Comparison of ENCODE assay signal across 15 cellular contexts in genomic region chr1:9821710-9822109, GRCh38. TPM values are rescaled to one million over a fixed set of nuclear protein-coding genes. Genes with fewer than 3 reads are reported as not detected.
DNase-seq lines count a peak whose midpoint lies in the region; ATAC-seq and TF ChIP-seq lines count a peak whose summit lies in the region.
"Had no signal": no experiment of that assay in that cellular context is flagged by ENCODE, and none has a peak within 500 bp of the region (broad histone marks: within the 10 kb centered on the region; RNA-seq: fewer than 3 reads in every experiment).

No MANE protein-coding gene starts in this region.

- H3K4me2 ChIP-seq in skeletal muscle satellite cell (ENCODE audit: low read length): peak overlapping the region; percentile 86

- H3K4me3 ChIP-seq in RWPE2 (ENCODE audit: severe bottlenecking) (peak overlapping the region; percentile 95), epithelial cell of proximal tubule (ENCODE audit: low read depth, low read length) (peak overlapping the region; percentile 82), skeletal muscle satellite cell (ENCODE audit: low read length) (no peak overlapping the region)

- peaks cover 5% of the 10 kb centered on the region for H3K36me3 Mint-ChIP-seq in activated T-cell treated with anti-CD3 and anti-CD28 coated beads, Interleukin-2, amount 50 U/mL, for 24 hours (ENCODE audit: low read depth)

- H3K9me3 ChIP-seq in RWPE2 (ENCODE audit: severe bottlenecking): no peaks in the 10 kb centered on the region
- H3K9me3 ChIP-seq in skeletal muscle satellite cell (replicated peaks; ENCODE audit: low read length): no peaks in the 10 kb centered on the region
- H3K9me3 ChIP-seq: neutrophil had no signal

- H3K27me3 Mint-ChIP-seq in activated T-cell treated with anti-CD3 and anti-CD28 coated beads, Interleukin-2, amount 50 U/mL, for 24 hours: peaks cover 15% of the 10 kb centered on the region

- no peaks in the 10 kb centered on the region for H3K9me3 Mint-ChIP-seq in activated T-cell treated with anti-CD3 and anti-CD28 coated beads, Interleukin-2, amount 50 U/mL, for 24 hours

- TF ChIP-seq CTCF in RWPE2 (IDR thresholded peaks at IDR 0.05; ENCODE audit: poor library complexity, severe bottlenecking) (no peak), epithelial cell of proximal tubule (conservative IDR thresholded peaks at IDR 0.05; ENCODE audit: low read depth, low read length) (no peak)

- no peak for DNase-seq in activated T-cell treated with anti-CD3 and anti-CD28 coated beads, Interleukin-2, amount 50 U/mL, for 24 hours
- no peak for DNase-seq in activated T-cell treated with anti-CD3 and anti-CD28 coated beads for 4 hours
- DNase-seq in RWPE2 (ENCODE audit: low spot score): no peak
- DNase-seq in epithelial cell of proximal tubule (ENCODE audit: low read depth): no peak
- DNase-seq in SW480 (ENCODE audit: low spot score): no peak
- DNase-seq in activated CD4-positive, CD25-positive, alpha-beta regulatory T cell (lab: John Stamatoyannopoulos, UW): no peak
- no peak for DNase-seq in mucosa of gallbladder (ENCODE audit: low spot score)
- DNase-seq: activated CD4-positive, alpha-beta T cell treated with anti-CD3 and anti-CD28 coated beads for 4 hours; AML-193; cerebellar nuclear complex; hippocampal formation; NCI-H1417 treated with DMSO at 0.1 percent for 48 hours; OCI-M1 had no signal

- H3K27me3 ChIP-seq in RWPE2 (ENCODE audit: insufficient read depth, poor library complexity, severe bottlenecking) (no peaks in the 10 kb centered on the region), skeletal muscle satellite cell (ENCODE audit: control insufficient read depth, insufficient read depth, low read length) (no peaks in the 10 kb centered on the region)

- peak overlapping the region; percentile 92 for H3K27ac ChIP-seq in RWPE2 (ENCODE audit: poor library complexity, severe bottlenecking)
- H3K27ac ChIP-seq: neutrophil had no signal

- peaks cover 47% of the 10 kb centered on the region for H3K4me1 Mint-ChIP-seq in activated T-cell treated with anti-CD3 and anti-CD28 coated beads, Interleukin-2, amount 50 U/mL, for 24 hours (ENCODE audit: low read depth)

- peak overlapping the region; percentile 93 for H3K4me3 Mint-ChIP-seq in activated T-cell treated with anti-CD3 and anti-CD28 coated beads, Interleukin-2, amount 50 U/mL, for 24 hours

- H3K4me1 ChIP-seq in RWPE2 (ENCODE audit: insufficient read depth, poor library complexity, severe bottlenecking) (peaks cover 37% of the 10 kb centered on the region), skeletal muscle satellite cell (ENCODE audit: control insufficient read depth, insufficient read depth, low read length) (peaks cover 25% of the 10 kb centered on the region)

- H3K27ac Mint-ChIP-seq in activated T-cell treated with anti-CD3 and anti-CD28 coated beads, Interleukin-2, amount 50 U/mL, for 24 hours: no peak overlapping the region

- H3K36me3 ChIP-seq in RWPE2 (ENCODE audit: low read depth) (peaks cover 15% of the 10 kb centered on the region), skeletal muscle satellite cell (ENCODE audit: insufficient read depth, low read length) (no peaks in the 10 kb centered on the region)
- H3K36me3 ChIP-seq: neutrophil had no signal

- no peak for ATAC-seq in RWPE2 (ENCODE audit: low read depth)

- H3K9ac ChIP-seq in skeletal muscle satellite cell (ENCODE audit: low read depth, low read length): peak overlapping the region; percentile 65

RNA-seq across cellular contexts. Expression of gene CLSTN1, which starts 2.1 kb away (rescaled TPM):
- total RNA-seq in epithelial cell of proximal tubule (79.7 and 87.5 TPM in 2 replicates), mucosa of gallbladder (287 TPM)
- total RNA-seq in skeletal muscle satellite cell (2012; rRNA removed): 52.2 and 57.3 TPM in 2 replicates
